In genomic region chr17:77375917-77376651, GRCh38 we compare ENCODE assay signal across 8 cellular contexts.
A peak's percentile ranks its signal among the peaks of the same experiment; 100 is the strongest.
DNase-seq lines count a peak whose midpoint lies in the region; ATAC-seq and TF ChIP-seq lines count a peak whose summit lies in the region.

No MANE protein-coding gene starts in this region.

- peaks cover 53% of the 10 kb centered on the region for H3K4me1 ChIP-seq in fibroblast of lung (ENCODE audit: control insufficient read depth, extremely low read depth, insufficient read depth, low read length)
- peaks cover 0 to 85% (median 82%) of the 10 kb centered on the region in 4 donors for H3K4me1 ChIP-seq in sigmoid colon

- H2AFZ ChIP-seq in fibroblast of lung (ENCODE audit: low read length), result no peak overlapping the region

- H3K27me3 ChIP-seq in fibroblast of lung (ENCODE audit: control insufficient read depth, insufficient read depth, low read length), result no peaks in the 10 kb centered on the region
- H3K27me3 ChIP-seq in sigmoid colon, result no peaks in the 10 kb centered on the region

- no peaks in the 10 kb centered on the region for H4K20me1 ChIP-seq in fibroblast of lung (ENCODE audit: control insufficient read depth, extremely low read depth, insufficient read depth, low read length)

- 46 to 78% methylated on average over 20 of the region's 20 CpGs for WGBS in sigmoid colon, 2 donors

- H3K36me3 ChIP-seq in fibroblast of lung (ENCODE audit: control insufficient read depth, insufficient read depth, low read length), result peaks cover 2% of the 10 kb centered on the region
- H3K36me3 ChIP-seq in sigmoid colon, result no peaks in the 10 kb centered on the region

- H3K4me2 ChIP-seq in fibroblast of lung (ENCODE audit: extremely low read depth, insufficient read depth, low read length), result peak overlapping the region; percentile 94

- peak overlapping the region; percentile 0 for H3K9ac ChIP-seq in fibroblast of lung (ENCODE audit: insufficient read depth, low read length)

- TF ChIP-seq CTCF in HFF-Myc (IDR thresholded peaks at IDR 0.05; ENCODE audit: low read depth, low read length, missing control alignments) (no peak), fibroblast of lung (conservative IDR thresholded peaks at IDR 0.05 in 1 of 2, IDR thresholded peaks at IDR 0.05 in 1 of 2; ENCODE audit: low read depth in 1 of 2, low read length in 2 of 2) (no peak), sigmoid colon (IDR thresholded peaks at IDR 0.05) (no peak)

- intact Hi-C loops in sigmoid colon (cut with DNase I), result no loop called here

- no peak for DNase-seq in HFF-Myc (ENCODE audit: extremely low read depth, low read depth)
- DNase-seq in activated CD8-positive, alpha-beta memory T cell treated with anti-CD3 and anti-CD28 coated beads, Interleukin-2, amount 50 U/mL, for 4 hours, result peak; percentile 58
- peak; percentile 84 to 91 for DNase-seq in fibroblast of lung (ENCODE audit: low read depth in 2 of 2)
- DNase-seq in sigmoid colon, result peak; percentile 78
- DNase-seq in middle frontal gyrus (ENCODE audit: extremely low spot score, low spot score), result no peak
- no peak for DNase-seq in KBM-7

- peak in 1 of 4 donors; percentile 7 for TF ChIP-seq EP300 in sigmoid colon (IDR thresholded peaks at IDR 0.05)

- no peak for TF ChIP-seq POLR2A in sigmoid colon (IDR thresholded peaks at IDR 0.05)

- ATAC-seq in GM18867 (IDR thresholded peaks at IDR 0.05; ENCODE audit: unreplicated experiment) (no peak), GM21515 (IDR thresholded peaks at IDR 0.05; ENCODE audit: unreplicated experiment) (no peak)

- peaks cover 96% of the 10 kb centered on the region for H3K79me2 ChIP-seq in fibroblast of lung (ENCODE audit: control insufficient read depth, insufficient read depth, low read length)

- H3K9me3 ChIP-seq in fibroblast of lung (ENCODE audit: control insufficient read depth, insufficient read depth, low read depth, low read length) (no peaks in the 10 kb centered on the region), sigmoid colon (no peaks in the 10 kb centered on the region)

- H3K27ac ChIP-seq in fibroblast of lung (ENCODE audit: insufficient read depth, low read length) (peak overlapping the region; percentile 91), sigmoid colon (peak overlapping the region; percentile 95 to 99 (median 99))

- peak overlapping the region; percentile 89 for H3K4me3 ChIP-seq in HFF-Myc (replicated peaks; ENCODE audit: low read depth, low read length)
- H3K4me3 ChIP-seq in fibroblast of lung (replicated peaks in 1 of 4; ENCODE audit: control extremely low read depth in 1 of 4, insufficient read depth in 1 of 4, low read depth in 3 of 4, low read length in 4 of 4), result peak overlapping the region; percentile 66 to 94 (median 92)
- H3K4me3 ChIP-seq in sigmoid colon, result peak overlapping the region; percentile 11 to 99 (median 89)

- in situ Hi-C loops in KBM-7 (cut with MboI; ENCODE audit: low pct_unique_long_range_greater_than_20kb, low sequenced_read_pairs), result no loop called here

Comparison
In these comparisons a context has a peak if more than half of its experiments do, and no peak if none do; other contexts are left out.
1. DNase-seq: peak in activated CD8-positive, alpha-beta memory T cell treated with anti-CD3 and anti-CD28 coated beads, Interleukin-2, amount 50 U/mL, for 4 hours (single experiment), fibroblast of lung (2 of 2) and sigmoid colon (single experiment); none in HFF-Myc (single experiment), middle frontal gyrus (single experiment) and KBM-7 (single experiment).
2. Peak in every context shown above with its lines, with median percentiles within 50 percentile points of each other: H3K4me3 ChIP-seq.